18 cellular contexts compared by ENCODE assay signal in the genomic region with DNA sequence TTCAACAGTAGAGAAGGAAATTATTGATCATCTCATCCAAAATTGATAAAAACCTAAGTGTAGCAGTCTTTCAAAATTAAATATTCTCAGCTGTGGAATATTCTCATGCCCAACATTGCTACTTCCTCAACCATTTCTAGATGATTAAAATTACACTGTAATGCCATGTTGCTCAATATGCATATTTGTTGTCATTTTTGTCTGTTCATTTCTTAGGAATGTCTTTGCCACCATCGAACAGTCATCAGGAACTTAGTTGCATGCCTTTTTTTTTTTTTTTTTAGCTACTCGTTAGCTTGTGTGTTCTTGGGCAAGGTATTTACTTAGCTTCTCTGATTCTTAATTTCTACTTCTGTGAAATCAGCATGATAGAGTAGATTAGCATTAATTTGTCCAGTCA.
DNase-seq lines count a peak whose midpoint lies in the region; ATAC-seq and TF ChIP-seq lines count a peak whose summit lies in the region.
"Had no signal": no experiment of that assay in that cellular context is flagged by ENCODE, and none has a peak within 500 bp of the region (broad histone marks: within the 10 kb centered on the region; RNA-seq: fewer than 3 reads in every experiment).

No MANE protein-coding gene starts in this region.

- peaks cover 11% of the 10 kb centered on the region for H3K36me3 ChIP-seq in left ventricle myocardium inferior
- H3K36me3 ChIP-seq in suprapubic skin = peaks cover 11% of the 10 kb centered on the region
- H3K36me3 ChIP-seq: prostate gland, thoracic aorta had no signal

- DNase-seq in left ventricle myocardium inferior = no peak
- DNase-seq in Right ventricle myocardium superior = no peak
- DNase-seq in WTC11 (ENCODE audit: low spot score) = no peak
- peak; percentile 86 for DNase-seq in fibroblast of peridontal ligament (ENCODE audit: extremely low read depth)
- DNase-seq in suprapubic skin (ENCODE audit: low spot score in 2 of 2) = no peak
- no peak for DNase-seq in amygdala (lab: John Stamatoyannopoulos, UW)
- DNase-seq in NCI-H146 (lab: John Stamatoyannopoulos, UW) = no peak
- no peak for DNase-seq in GOT3 (lab: John Stamatoyannopoulos, UW)
- DNase-seq: activated naive CD4-positive, alpha-beta T cell treated with anti-CD3 and anti-CD28 coated beads, Interleukin-2, amount 50 U/mL, for 16 hours; cerebellar nuclear complex; erythroblast; left colon; NCI-H2107; RPMI8226; T-helper 1 cell had no signal

- peaks cover 72% of the 10 kb centered on the region for H3K4me1 ChIP-seq in left ventricle myocardium inferior
- peaks cover 17% of the 10 kb centered on the region for H3K4me1 ChIP-seq in suprapubic skin
- H3K4me1 ChIP-seq: prostate gland had no signal

- no peak overlapping the region for H3K4me3 ChIP-seq in left ventricle myocardium inferior
- no peak overlapping the region for H3K4me3 ChIP-seq in suprapubic skin
- H3K4me3 ChIP-seq: prostate gland, thoracic aorta had no signal

- 0 out of 2 replicates have a peak overlapping the region, but pooled peaks have one; percentile 23 for H3K27ac Mint-ChIP-seq in WTC11

- no peaks in the 10 kb centered on the region for H3K27me3 Mint-ChIP-seq in WTC11 (ENCODE audit: low read depth)

- intact Hi-C loops in left ventricle myocardium inferior (cut with micrococcal nuclease) = no loop called here
- intact Hi-C loops in Right ventricle myocardium superior (cut with DNase I) = no loop called here

- POLR2A ChIA-PET in WTC11 (lab: Charles Lee) = no interaction called here

- WGBS in suprapubic skin = 65% methylated on average over 2 of the region's 2 CpGs

- H3K27me3 ChIP-seq in left ventricle myocardium inferior (ENCODE audit: low read depth) (no peaks in the 10 kb centered on the region), suprapubic skin (no peaks in the 10 kb centered on the region)

- TF ChIP-seq POLR2A in suprapubic skin (IDR thresholded peaks at IDR 0.05) = no peak

- TF ChIP-seq CTCF in left ventricle myocardium inferior (IDR thresholded peaks at IDR 0.05; ENCODE audit: borderline replicate concordance) (no peak), WTC11 (IDR thresholded peaks at IDR 0.05) (no peak), suprapubic skin (IDR thresholded peaks at IDR 0.05) (no peak)

- no peak for TF ChIP-seq EP300 in suprapubic skin (IDR thresholded peaks at IDR 0.05)

- H3K9me3 ChIP-seq in left ventricle myocardium inferior (replicated peaks) (no peaks in the 10 kb centered on the region), suprapubic skin (no peaks in the 10 kb centered on the region)
- H3K9me3 ChIP-seq: prostate gland, thoracic aorta had no signal

- no peak overlapping the region for H3K4me3 Mint-ChIP-seq in WTC11

- no peak for ATAC-seq in Right ventricle myocardium superior (ENCODE audit: poor library complexity)
- no peak for ATAC-seq in WTC11
- ATAC-seq: activated CD4-positive, CD25-positive, alpha-beta regulatory T cell treated with anti-CD3 and anti-CD28 coated beads, Interleukin-2, amount 50 U/mL, for 24 hours; left colon had no signal

- no peaks in the 10 kb centered on the region for H3K9me3 Mint-ChIP-seq in WTC11

- peaks cover 26% of the 10 kb centered on the region for H3K36me3 Mint-ChIP-seq in WTC11

- peaks cover 67% of the 10 kb centered on the region for H3K4me1 Mint-ChIP-seq in WTC11

- H3K27ac ChIP-seq in left ventricle myocardium inferior (replicated peaks) = peak overlapping the region; percentile 74
- peak overlapping the region; percentile 59 for H3K27ac ChIP-seq in suprapubic skin

- CTCF ChIA-PET in WTC11 (lab: Charles Lee) = interaction anchor here (0.6 kb wide), 1 partner anchor 248 kb away, joined by 3 read pairs; no protein-coding TSS in a partner anchor

TF ChIP-seq in WTC11, 78 proteins besides CTCF, POLR2A, EP300 and RAD21:
- no peak for TF ChIP-seq EMX1 (CRISPR knock-in tag; IDR thresholded peaks at IDR 0.05)
- no peak for TF ChIP-seq MXD4 (CRISPR knock-in tag; IDR thresholded peaks at IDR 0.05; ENCODE audit: borderline replicate concordance)
- TF ChIP-seq HMGA2 (CRISPR knock-in tag; IDR thresholded peaks at IDR 0.05) = no peak
- TF ChIP-seq, protein P1, sequence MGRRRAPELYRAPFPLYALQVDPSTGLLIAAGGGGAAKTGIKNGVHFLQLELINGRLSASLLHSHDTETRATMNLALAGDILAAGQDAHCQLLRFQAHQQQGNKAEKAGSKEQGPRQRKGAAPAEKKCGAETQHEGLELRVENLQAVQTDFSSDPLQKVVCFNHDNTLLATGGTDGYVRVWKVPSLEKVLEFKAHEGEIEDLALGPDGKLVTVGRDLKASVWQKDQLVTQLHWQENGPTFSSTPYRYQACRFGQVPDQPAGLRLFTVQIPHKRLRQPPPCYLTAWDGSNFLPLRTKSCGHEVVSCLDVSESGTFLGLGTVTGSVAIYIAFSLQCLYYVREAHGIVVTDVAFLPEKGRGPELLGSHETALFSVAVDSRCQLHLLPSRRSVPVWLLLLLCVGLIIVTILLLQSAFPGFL (CRISPR knock-in tag; IDR thresholded peaks at IDR 0.05; ENCODE audit: borderline replicate concordance) = no peak
- TF ChIP-seq, protein P2, sequence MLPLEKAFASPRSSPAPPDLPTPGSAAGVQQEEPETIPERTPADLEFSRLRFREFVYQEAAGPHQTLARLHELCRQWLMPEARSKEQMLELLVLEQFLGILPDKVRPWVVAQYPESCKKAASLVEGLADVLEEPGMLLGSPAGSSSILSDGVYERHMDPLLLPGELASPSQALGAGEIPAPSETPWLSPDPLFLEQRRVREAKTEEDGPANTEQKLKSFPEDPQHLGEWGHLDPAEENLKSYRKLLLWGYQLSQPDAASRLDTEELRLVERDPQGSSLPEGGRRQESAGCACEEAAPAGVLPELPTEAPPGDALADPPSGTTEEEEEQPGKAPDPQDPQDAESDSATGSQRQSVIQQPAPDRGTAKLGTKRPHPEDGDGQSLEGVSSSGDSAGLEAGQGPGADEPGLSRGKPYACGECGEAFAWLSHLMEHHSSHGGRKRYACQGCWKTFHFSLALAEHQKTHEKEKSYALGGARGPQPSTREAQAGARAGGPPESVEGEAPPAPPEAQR (CRISPR knock-in tag; IDR thresholded peaks at IDR 0.05) = no peak
- TF ChIP-seq GTF2I (CRISPR knock-in tag; conservative IDR thresholded peaks at IDR 0.05) = no peak
- TF ChIP-seq, protein P3, sequence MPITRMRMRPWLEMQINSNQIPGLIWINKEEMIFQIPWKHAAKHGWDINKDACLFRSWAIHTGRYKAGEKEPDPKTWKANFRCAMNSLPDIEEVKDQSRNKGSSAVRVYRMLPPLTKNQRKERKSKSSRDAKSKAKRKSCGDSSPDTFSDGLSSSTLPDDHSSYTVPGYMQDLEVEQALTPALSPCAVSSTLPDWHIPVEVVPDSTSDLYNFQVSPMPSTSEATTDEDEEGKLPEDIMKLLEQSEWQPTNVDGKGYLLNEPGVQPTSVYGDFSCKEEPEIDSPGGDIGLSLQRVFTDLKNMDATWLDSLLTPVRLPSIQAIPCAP (CRISPR knock-in tag; IDR thresholded peaks at IDR 0.05) = no peak
- no peak for TF ChIP-seq ZNF671 (CRISPR knock-in tag; IDR thresholded peaks at IDR 0.05)
- TF ChIP-seq, protein P4, sequence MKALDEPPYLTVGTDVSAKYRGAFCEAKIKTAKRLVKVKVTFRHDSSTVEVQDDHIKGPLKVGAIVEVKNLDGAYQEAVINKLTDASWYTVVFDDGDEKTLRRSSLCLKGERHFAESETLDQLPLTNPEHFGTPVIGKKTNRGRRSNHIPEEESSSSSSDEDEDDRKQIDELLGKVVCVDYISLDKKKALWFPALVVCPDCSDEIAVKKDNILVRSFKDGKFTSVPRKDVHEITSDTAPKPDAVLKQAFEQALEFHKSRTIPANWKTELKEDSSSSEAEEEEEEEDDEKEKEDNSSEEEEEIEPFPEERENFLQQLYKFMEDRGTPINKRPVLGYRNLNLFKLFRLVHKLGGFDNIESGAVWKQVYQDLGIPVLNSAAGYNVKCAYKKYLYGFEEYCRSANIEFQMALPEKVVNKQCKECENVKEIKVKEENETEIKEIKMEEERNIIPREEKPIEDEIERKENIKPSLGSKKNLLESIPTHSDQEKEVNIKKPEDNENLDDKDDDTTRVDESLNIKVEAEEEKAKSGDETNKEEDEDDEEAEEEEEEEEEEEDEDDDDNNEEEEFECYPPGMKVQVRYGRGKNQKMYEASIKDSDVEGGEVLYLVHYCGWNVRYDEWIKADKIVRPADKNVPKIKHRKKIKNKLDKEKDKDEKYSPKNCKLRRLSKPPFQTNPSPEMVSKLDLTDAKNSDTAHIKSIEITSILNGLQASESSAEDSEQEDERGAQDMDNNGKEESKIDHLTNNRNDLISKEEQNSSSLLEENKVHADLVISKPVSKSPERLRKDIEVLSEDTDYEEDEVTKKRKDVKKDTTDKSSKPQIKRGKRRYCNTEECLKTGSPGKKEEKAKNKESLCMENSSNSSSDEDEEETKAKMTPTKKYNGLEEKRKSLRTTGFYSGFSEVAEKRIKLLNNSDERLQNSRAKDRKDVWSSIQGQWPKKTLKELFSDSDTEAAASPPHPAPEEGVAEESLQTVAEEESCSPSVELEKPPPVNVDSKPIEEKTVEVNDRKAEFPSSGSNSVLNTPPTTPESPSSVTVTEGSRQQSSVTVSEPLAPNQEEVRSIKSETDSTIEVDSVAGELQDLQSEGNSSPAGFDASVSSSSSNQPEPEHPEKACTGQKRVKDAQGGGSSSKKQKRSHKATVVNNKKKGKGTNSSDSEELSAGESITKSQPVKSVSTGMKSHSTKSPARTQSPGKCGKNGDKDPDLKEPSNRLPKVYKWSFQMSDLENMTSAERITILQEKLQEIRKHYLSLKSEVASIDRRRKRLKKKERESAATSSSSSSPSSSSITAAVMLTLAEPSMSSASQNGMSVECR (CRISPR knock-in tag; IDR thresholded peaks at IDR 0.05; ENCODE audit: borderline replicate concordance) = no peak
- TF ChIP-seq ESRRA (CRISPR knock-in tag; IDR thresholded peaks at IDR 0.05; ENCODE audit: borderline replicate concordance) = no peak
